8 cellular contexts compared by ENCODE assay signal in the genomic region with DNA sequence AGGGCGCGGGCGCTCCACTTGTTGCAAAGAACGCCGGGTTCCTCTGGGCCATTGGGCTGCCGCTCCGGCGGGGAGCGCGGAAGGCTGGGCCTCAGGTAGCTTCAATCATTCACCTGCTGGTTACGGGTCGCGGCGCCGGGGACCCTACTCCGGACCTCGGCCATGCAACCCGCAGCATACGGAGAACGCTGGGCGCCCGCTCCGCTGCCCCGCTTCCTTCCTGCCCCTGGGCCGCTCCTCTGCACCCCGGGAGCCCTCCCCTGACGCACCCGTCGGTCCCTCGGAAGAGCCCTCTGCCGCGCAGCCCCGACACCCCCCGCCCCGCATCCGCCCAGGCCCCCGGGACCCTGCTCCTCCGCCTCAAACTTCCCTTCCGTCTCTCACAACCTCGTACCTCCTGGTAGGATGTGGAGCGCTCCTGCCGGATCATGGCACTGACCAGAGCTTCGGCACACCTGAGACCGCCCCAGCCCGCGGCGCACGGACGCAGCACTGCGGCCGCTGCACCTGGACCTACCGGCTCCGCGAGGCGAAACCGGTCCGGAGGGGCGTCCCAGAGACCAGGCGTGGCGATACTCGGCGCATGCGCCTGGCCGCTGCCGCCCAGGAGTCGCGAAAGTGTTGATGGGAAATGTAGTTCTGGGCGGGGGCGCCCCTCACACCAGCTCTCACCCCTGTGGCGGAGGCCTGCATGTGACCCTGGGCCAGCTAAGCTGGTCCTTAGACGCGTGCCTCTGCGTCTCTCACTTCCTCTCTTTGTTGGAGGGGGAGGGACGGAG. TPM values are rescaled to one million over a fixed set of nuclear protein-coding genes. Genes with fewer than 3 reads are reported as not detected.
DNase-seq lines count a peak whose midpoint lies in the region; TF ChIP-seq lines count a peak whose summit lies in the region.

PACC1 (minus strand) TSS at position 559 of the 779 bp plus-strand sequence; CDS start at position 430, 129 bp downstream.

- peak within 1 kb of the TSS; percentile 90 to 92 for H3K4me3 ChIP-seq in foreskin fibroblast (ENCODE audit: low read depth in 1 of 2, low read length in 2 of 2)
- peak within 1 kb of the TSS; percentile 88 to 89 for H3K4me3 ChIP-seq in stomach smooth muscle (ENCODE audit: low read length in 2 of 2)

- peak within 1 kb of the TSS; percentile 95 for H3K27ac Mint-ChIP-seq in neural crest cell (ENCODE audit: unreplicated experiment)

- no peaks in the 10 kb centered on the region for H3K27me3 ChIP-seq in stomach smooth muscle (ENCODE audit: control insufficient read depth in 1 of 2, insufficient read depth in 2 of 2, low read length in 2 of 2)

- H3K4me3 Mint-ChIP-seq in neural crest cell = peak within 1 kb of the TSS; percentile 88

- peak within 1 kb of the TSS; percentile 64 for H3K9ac ChIP-seq in ES-I3 (ENCODE audit: low read depth, low read length)
- peak within 1 kb of the TSS; percentile 26 to 64 for H3K9ac ChIP-seq in stomach smooth muscle (ENCODE audit: low read length in 2 of 2)

- H3K36me3 Mint-ChIP-seq in neural crest cell (ENCODE audit: low read depth) = peaks cover 16% of the 10 kb centered on the region

- H3K9me3 Mint-ChIP-seq in neural crest cell = no peaks in the 10 kb centered on the region

- H3K9me3 ChIP-seq in ES-I3 (ENCODE audit: control insufficient read depth, insufficient read depth, low read length) (no peaks in the 10 kb centered on the region), stomach smooth muscle (ENCODE audit: control insufficient read depth in 2 of 2, low read length in 2 of 2) (no peaks in the 10 kb centered on the region)

- no peak within 1 kb of the TSS for H3K27ac ChIP-seq in stomach smooth muscle (ENCODE audit: low read length)

- peaks cover 26% of the 10 kb centered on the region for H3K4me1 Mint-ChIP-seq in neural crest cell

- H3K36me3 ChIP-seq in ES-I3 (ENCODE audit: insufficient read depth, low read length) (peaks cover 6% of the 10 kb centered on the region; the same call in 1 of the 2 replicates), stomach smooth muscle (ENCODE audit: control insufficient read depth in 2 of 2, insufficient read depth in 2 of 2, low read length in 2 of 2) (peaks cover 8% of the 10 kb centered on the region in 2 donors)

- no peak for TF ChIP-seq CTCF in foreskin fibroblast (IDR thresholded peaks at IDR 0.05; ENCODE audit: low read depth, low read length)
- no peak for TF ChIP-seq CTCF in neural crest cell (conservative IDR thresholded peaks at IDR 0.05)

- H3K4me1 ChIP-seq in ES-I3 (ENCODE audit: insufficient read depth, low read length) (peaks cover 15% of the 10 kb centered on the region), stomach smooth muscle (ENCODE audit: control insufficient read depth, insufficient read depth, low read length) (peaks cover 16% of the 10 kb centered on the region)

- H3K27me3 Mint-ChIP-seq in neural crest cell (ENCODE audit: low read depth) = no peaks in the 10 kb centered on the region

- peak; percentile 80 for DNase-seq in H4 (ENCODE audit: low spot score)
- peak; percentile 92 for DNase-seq in LoVo (ENCODE audit: low spot score)
- peak; percentile 79 for DNase-seq in SHP77 treated with DMSO at 0.1 percent for 48 hours (lab: John Stamatoyannopoulos, UW)
- DNase-seq in activated effector memory CD4-positive, alpha-beta T cell treated with anti-CD3 and anti-CD28 coated beads, Interleukin-2, amount 50 U/mL, for 16 hours = peak; percentile 95
- peak; percentile 77 to 94 for DNase-seq in foreskin fibroblast
- DNase-seq in neural crest cell (ENCODE audit: low read depth, low spot score) = peak; percentile 89

RNA-seq across cellular contexts. Expression of gene PACC1, which starts in this region (rescaled TPM):
- total RNA-seq in H4 (2014; rRNA removed; shearing (Covaris generic)) = 14.8 and 15.9 TPM in 2 replicates
- 27.2 and 28.3 TPM in 2 replicates for total RNA-seq in neural crest cell
